Comparison of ENCODE assay signal across 17 cellular contexts in the genomic region with DNA sequence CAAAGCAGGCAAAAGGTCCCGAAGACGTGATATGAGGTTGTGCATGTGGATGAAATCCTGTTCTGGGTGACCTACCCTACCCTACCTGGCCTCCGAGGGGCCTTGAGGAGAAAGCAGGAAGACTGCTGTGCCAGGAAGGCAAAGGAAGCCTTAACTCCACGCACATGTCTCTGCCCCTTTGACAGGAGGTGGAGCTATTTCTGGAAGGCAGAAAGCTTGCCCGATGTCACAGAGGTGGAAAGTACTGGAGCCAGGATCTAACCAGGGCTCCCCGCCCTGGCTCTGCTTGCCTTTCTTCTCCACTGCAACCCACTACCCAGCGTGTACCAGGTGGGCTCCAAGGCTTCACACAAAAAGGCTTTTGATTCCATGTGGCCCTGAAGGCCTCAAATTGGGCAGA.
"Had no signal": no experiment of that assay in that cellular context is flagged by ENCODE, and none has a peak within 500 bp of the region (broad histone marks: within the 10 kb centered on the region; RNA-seq: fewer than 3 reads in every experiment).

No MANE protein-coding gene starts in this region.

- DNase-seq: activated effector memory CD4-positive, alpha-beta T cell treated with anti-CD3 and anti-CD28 coated beads, Interleukin-2, amount 50 U/mL, for 16 hours; activated naive CD4-positive, alpha-beta T cell treated with anti-CD3 and anti-CD28 coated beads, Interleukin-2, amount 10 ng/mL, durations not matched to agents 7 days and 5 days; activated T-cell treated with anti-CD3 and anti-CD28 coated beads, Interleukin-2, amount 50 U/mL, for 72 hours; anterior cingulate cortex; body of pancreas; caudate nucleus; effector memory CD4-positive, alpha-beta T cell; foreskin keratinocyte; hippocampal formation; kidney glomerular epithelial cell; mesenchymal stem cell; nucleus accumbens; stimulated activated CD4-positive, alpha-beta T cell treated with anti-CD3 and anti-CD28 coated beads, Interleukin-4, amount 100 ng/mL, for 24 hours; stimulated activated naive CD8-positive, alpha-beta T cell treated with anti-CD3 and anti-CD28 coated beads, Interleukin-15, Interleukin-2, amounts not matched to agents 100 U/mL and 50 U/mL, for 24 hours; T-helper 9 cell; upper lobe of right lung had no signal

- H3K4me1 Mint-ChIP-seq: activated naive CD4-positive, alpha-beta T cell treated with anti-CD3 and anti-CD28 coated beads, Interleukin-2, amount 10 ng/mL, durations not matched to agents 7 days and 5 days had no signal

- H3K27ac Mint-ChIP-seq: activated naive CD4-positive, alpha-beta T cell treated with anti-CD3 and anti-CD28 coated beads, Interleukin-2, amount 10 ng/mL, durations not matched to agents 7 days and 5 days; activated T-cell treated with anti-CD3 and anti-CD28 coated beads, Interleukin-2, amount 50 U/mL, for 72 hours; nephron had no signal

- H3K4me1 ChIP-seq: foreskin keratinocyte had no signal

- H3K27ac ChIP-seq: foreskin keratinocyte, upper lobe of right lung had no signal

- H3K4me3 Mint-ChIP-seq: activated naive CD4-positive, alpha-beta T cell treated with anti-CD3 and anti-CD28 coated beads, Interleukin-2, amount 10 ng/mL, durations not matched to agents 7 days and 5 days; activated T-cell treated with anti-CD3 and anti-CD28 coated beads, Interleukin-2, amount 50 U/mL, for 72 hours; nephron had no signal

- H3K9me3 ChIP-seq: body of pancreas, upper lobe of right lung had no signal

- ATAC-seq: activated T-cell treated with anti-CD3 and anti-CD28 coated beads, Interleukin-2, amount 50 U/mL, for 72 hours; stimulated activated naive CD8-positive, alpha-beta T cell treated with anti-CD3 and anti-CD28 coated beads, Interleukin-15, Interleukin-2, amounts not matched to agents 100 U/mL and 50 U/mL, for 24 hours had no signal

- H3K36me3 Mint-ChIP-seq: activated naive CD4-positive, alpha-beta T cell treated with anti-CD3 and anti-CD28 coated beads, Interleukin-2, amount 10 ng/mL, durations not matched to agents 7 days and 5 days had no signal

- H3K27me3 ChIP-seq: body of pancreas, foreskin keratinocyte, upper lobe of right lung had no signal

- H3K4me3 ChIP-seq: body of pancreas, upper lobe of right lung had no signal
